1 cellular context compared by ENCODE assay signal in the genomic region with DNA sequence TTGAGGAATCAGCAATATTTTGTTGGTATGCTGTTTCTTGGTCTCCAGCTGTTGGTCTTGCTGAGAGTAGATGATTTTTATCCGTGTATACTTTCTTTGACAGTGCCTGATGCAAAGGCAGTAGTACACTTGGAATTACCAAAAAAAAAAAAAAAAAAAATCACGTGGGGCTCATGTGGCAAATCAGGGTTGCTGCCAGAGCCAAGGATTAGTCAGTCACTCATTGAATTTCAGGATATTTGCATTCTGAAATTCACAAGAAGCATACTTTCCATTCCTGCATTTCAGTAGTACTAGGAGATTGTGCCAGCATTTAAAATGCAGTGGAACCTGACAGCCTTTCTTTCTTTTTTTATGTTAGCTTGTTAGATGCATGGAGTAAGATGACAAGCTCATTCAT.
TF ChIP-seq lines count a peak whose summit lies in the region.

No MANE protein-coding gene starts in this region.

TF ChIP-seq in HCT116, 20 proteins besides CTCF, POLR2A, EP300 and RAD21:
- TF ChIP-seq SP1 (IDR thresholded peaks at IDR 0.05; ENCODE audit: low read depth) (no peak), POLR2AphosphoS5 (IDR thresholded peaks at IDR 0.05; ENCODE audit: low read depth, low read length) (no peak)
- TF ChIP-seq, protein P1, sequence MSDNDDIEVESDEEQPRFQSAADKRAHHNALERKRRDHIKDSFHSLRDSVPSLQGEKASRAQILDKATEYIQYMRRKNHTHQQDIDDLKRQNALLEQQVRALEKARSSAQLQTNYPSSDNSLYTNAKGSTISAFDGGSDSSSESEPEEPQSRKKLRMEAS (IDR thresholded peaks at IDR 0.05): no peak
